2 cellular contexts compared by ENCODE assay signal in the genomic region with DNA sequence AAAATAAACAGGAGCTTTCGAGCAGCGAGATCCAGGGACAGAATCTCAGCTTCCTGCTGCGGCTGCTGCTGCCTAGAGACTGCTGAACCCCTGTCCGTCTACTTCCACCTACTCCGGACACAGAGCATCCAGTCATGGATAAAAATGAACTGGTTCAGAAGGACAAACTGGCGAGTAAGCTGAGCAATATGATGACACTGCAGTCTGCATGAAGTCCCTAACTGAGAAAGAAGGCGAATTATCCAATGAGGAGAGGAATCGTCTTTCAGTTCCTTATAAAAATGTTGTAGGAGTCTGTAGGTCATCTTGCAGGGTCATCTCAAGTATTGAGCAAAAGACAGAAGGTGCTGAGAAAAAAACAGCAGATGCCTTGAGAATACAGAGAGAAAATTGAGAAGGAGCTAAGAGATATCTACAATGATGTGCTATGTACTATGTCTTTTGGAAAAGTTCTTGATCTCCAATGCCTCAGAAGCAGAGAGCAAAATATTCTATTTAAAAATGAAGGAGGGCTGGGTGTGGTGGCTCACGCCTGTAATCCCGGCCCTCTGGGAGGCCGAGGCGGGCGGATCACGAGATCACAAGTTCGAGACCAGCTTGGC.
TF ChIP-seq lines count a peak whose summit lies in the region.

No MANE protein-coding gene starts in this region.

TF ChIP-seq in HEK293, 187 proteins besides CTCF, POLR2A, EP300 and RAD21 (continued from another document):
- TF ChIP-seq, protein P1, sequence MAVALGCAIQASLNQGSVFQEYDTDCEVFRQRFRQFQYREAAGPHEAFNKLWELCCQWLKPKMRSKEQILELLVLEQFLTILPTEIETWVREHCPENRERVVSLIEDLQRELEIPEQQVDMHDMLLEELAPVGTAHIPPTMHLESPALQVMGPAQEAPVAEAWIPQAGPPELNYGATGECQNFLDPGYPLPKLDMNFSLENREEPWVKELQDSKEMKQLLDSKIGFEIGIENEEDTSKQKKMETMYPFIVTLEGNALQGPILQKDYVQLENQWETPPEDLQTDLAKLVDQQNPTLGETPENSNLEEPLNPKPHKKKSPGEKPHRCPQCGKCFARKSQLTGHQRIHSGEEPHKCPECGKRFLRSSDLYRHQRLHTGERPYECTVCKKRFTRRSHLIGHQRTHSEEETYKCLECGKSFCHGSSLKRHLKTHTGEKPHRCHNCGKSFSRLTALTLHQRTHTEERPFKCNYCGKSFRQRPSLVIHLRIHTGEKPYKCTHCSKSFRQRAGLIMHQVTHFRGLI (tag by site-specific recombination; IDR thresholded peaks at IDR 0.05), result no peak

TF ChIP-seq in H1, 55 proteins besides CTCF, POLR2A, EP300 and RAD21 (continued from another document):
- TF ChIP-seq CBX8 (IDR thresholded peaks at IDR 0.05; ENCODE audit: borderline replicate concordance, low read depth, low read length), result no peak
